ENCODE assay signal across 26 cellular contexts in genomic region chr4:3677671-3678070, GRCh38.
DNase-seq lines count a peak whose midpoint lies in the region; ATAC-seq and TF ChIP-seq lines count a peak whose summit lies in the region.
"Had no signal": no experiment of that assay in that cellular context is flagged by ENCODE, and none has a peak within 500 bp of the region (broad histone marks: within the 10 kb centered on the region; RNA-seq: fewer than 3 reads in every experiment).

No MANE protein-coding gene starts in this region.

- DNase-seq in HFFc6 = no peak
- DNase-seq in OCI-LY7 (ENCODE audit: low spot score) = peak; percentile 83
- DNase-seq in naive thymus-derived CD4-positive, alpha-beta T cell = no peak
- no peak for DNase-seq in mesenteric fat pad (ENCODE audit: low spot score)
- DNase-seq in OCI-M2 (lab: John Stamatoyannopoulos, UW; ENCODE audit: unreplicated experiment) = no peak
- no peak for DNase-seq in CD4-positive, alpha-beta memory T cell
- no peak for DNase-seq in testis
- DNase-seq: activated CD8-positive, alpha-beta T cell treated with anti-CD3 and anti-CD28 coated beads, Interleukin-2, amount 10 ng/mL, durations not matched to agents 7 days and 5 days; activated naive CD4-positive, alpha-beta T cell; activated T-cell treated with anti-CD3 and anti-CD28 coated beads, Interleukin-2, amount 50 U/mL, for 1 hour; amniotic stem cell; DMS79 treated with DMSO at 0.1 percent for 48 hours; NCI-H1694; NCI-H2171 treated with DMSO at 0.1 percent for 48 hours; NCI-H69; SK-N-SH had no signal

- ATAC-seq in naive thymus-derived CD4-positive, alpha-beta T cell = peak; percentile 12
- ATAC-seq: activated CD4-positive, CD25-positive, alpha-beta regulatory T cell treated with anti-CD3 and anti-CD28 coated beads, Interleukin-2, amount 50 U/mL, for 24 hours; activated CD8-positive, alpha-beta T cell treated with anti-CD3 and anti-CD28 coated beads, Interleukin-2, amount 10 ng/mL, durations not matched to agents 7 days and 5 days; HepG2; right cardiac atrium had no signal

- H3K27ac Mint-ChIP-seq in HFFc6 = no peak overlapping the region
- H3K27ac Mint-ChIP-seq in naive thymus-derived CD4-positive, alpha-beta T cell = no peak overlapping the region
- no peak overlapping the region for H3K27ac Mint-ChIP-seq in CD4-positive, alpha-beta memory T cell
- H3K27ac Mint-ChIP-seq: activated CD8-positive, alpha-beta T cell treated with anti-CD3 and anti-CD28 coated beads, Interleukin-2, amount 10 ng/mL, durations not matched to agents 7 days and 5 days; dendritic cell treated with granulocyte-macrophage colony-stimulating factor and Interleukin-4, amounts not matched to agents 40 ng/mL and 50 ng/mL, for 4 days had no signal

- CTCF ChIA-PET in OCI-LY7 (lab: Charles Lee; ENCODE audit: unreplicated experiment) = interaction anchor here (0.7 kb wide), 1 partner anchor 192 kb away, joined by 4 read pairs; no protein-coding TSS in a partner anchor
- CTCF ChIA-PET in naive thymus-derived CD4-positive, alpha-beta T cell (lab: Charles Lee) = no interaction called here
- CTCF ChIA-PET in CD4-positive, alpha-beta memory T cell (lab: Charles Lee; ENCODE audit: partially characterized antibody) = no interaction called here

- no peak overlapping the region for H2AFZ ChIP-seq in OCI-LY7 (ENCODE audit: low read length)
- H2AFZ ChIP-seq: hepatocyte had no signal

- H3K9me3 ChIP-seq in BLaER1 = peaks cover 7% of the 10 kb centered on the region
- no peaks in the 10 kb centered on the region for H3K9me3 ChIP-seq in OCI-LY7 (ENCODE audit: low read length)
- no peaks in the 10 kb centered on the region for H3K9me3 ChIP-seq in naive thymus-derived CD4-positive, alpha-beta T cell (ENCODE audit: control insufficient read depth in 2 of 3, low read length in 3 of 3)
- no peaks in the 10 kb centered on the region for H3K9me3 ChIP-seq in CD4-positive, alpha-beta memory T cell (ENCODE audit: control insufficient read depth in 1 of 2, low read length in 2 of 2)
- H3K9me3 ChIP-seq in testis = no peaks in the 10 kb centered on the region
- H3K9me3 ChIP-seq: ovary, Peyer's patch, SK-N-SH, vagina had no signal

- H3K36me3 Mint-ChIP-seq in HFFc6 (ENCODE audit: low read depth) = peaks cover 5% of the 10 kb centered on the region; the same call in 1 of the 2 replicates
- H3K36me3 Mint-ChIP-seq in naive thymus-derived CD4-positive, alpha-beta T cell = no peaks in the 10 kb centered on the region
- no peaks in the 10 kb centered on the region for H3K36me3 Mint-ChIP-seq in CD4-positive, alpha-beta memory T cell

- H3K4me2 ChIP-seq in BLaER1 = peak overlapping the region; percentile 45
- H3K4me2 ChIP-seq in OCI-LY7 (ENCODE audit: low read length) = no peak overlapping the region
- H3K4me2 ChIP-seq: hepatocyte, SK-N-SH had no signal

- H3K27ac ChIP-seq in BLaER1 = no peak overlapping the region
- H3K27ac ChIP-seq in OCI-LY7 (ENCODE audit: low read depth, low read length, poor library complexity, severe bottlenecking) = peak overlapping the region; percentile 95
- H3K27ac ChIP-seq in naive thymus-derived CD4-positive, alpha-beta T cell (ENCODE audit: low read depth, low read length) = no peak overlapping the region
- H3K27ac ChIP-seq in CD4-positive, alpha-beta memory T cell (ENCODE audit: low read depth, low read length) = no peak overlapping the region
- no peak overlapping the region for H3K27ac ChIP-seq in testis
- H3K27ac ChIP-seq: cardiac muscle cell, hepatocyte, ovary, Peyer's patch, vagina had no signal

- peaks cover 46% of the 10 kb centered on the region for H3K27me3 Mint-ChIP-seq in HFFc6 (ENCODE audit: insufficient read depth)
- H3K27me3 Mint-ChIP-seq in naive thymus-derived CD4-positive, alpha-beta T cell = peaks cover 0 to 36% (median 6%) of the 10 kb centered on the region in 5 donors
- peaks cover 6% of the 10 kb centered on the region in 2 donors for H3K27me3 Mint-ChIP-seq in CD4-positive, alpha-beta memory T cell

- intact Hi-C loops in OCI-LY7 (cut with micrococcal nuclease; ENCODE audit: unreplicated experiment) (no loop called here), testis (cut with DNase I; ENCODE audit: low total_unique reads) (no loop called here)
- intact Hi-C loops in naive thymus-derived CD4-positive, alpha-beta T cell (cut with micrococcal nuclease) = no loop called here
- intact Hi-C loops in CD4-positive, alpha-beta memory T cell (cut with micrococcal nuclease) = no loop called here

- TF ChIP-seq CTCF in HFFc6 (IDR thresholded peaks at IDR 0.05) (0 out of 2 replicates have a peak, but pooled peaks have one; percentile 7), OCI-LY7 (conservative IDR thresholded peaks at IDR 0.05; ENCODE audit: low read length) (0 out of 2 replicates have a peak, but pooled peaks have one; percentile 24), testis (IDR thresholded peaks at IDR 0.05) (no peak)

- H3K79me2 ChIP-seq in OCI-LY7 (ENCODE audit: insufficient read depth, low read depth, low read length) = no peaks in the 10 kb centered on the region
- H3K79me2 ChIP-seq: hepatocyte had no signal

- H3K4me1 ChIP-seq in BLaER1 (peaks cover 50% of the 10 kb centered on the region), OCI-LY7 (ENCODE audit: insufficient read depth, low read length, poor library complexity, severe bottlenecking) (peaks cover 46% of the 10 kb centered on the region), testis (no peaks in the 10 kb centered on the region)
- H3K4me1 ChIP-seq in naive thymus-derived CD4-positive, alpha-beta T cell (ENCODE audit: control insufficient read depth in 2 of 2, insufficient read depth in 2 of 2, low read length in 2 of 2) = no peaks in the 10 kb centered on the region
- H3K4me1 ChIP-seq in CD4-positive, alpha-beta memory T cell (ENCODE audit: insufficient read depth, low read length) = no peaks in the 10 kb centered on the region
- H3K4me1 ChIP-seq: Peyer's patch, vagina had no signal

- no peaks in the 10 kb centered on the region for H3K4me1 Mint-ChIP-seq in HFFc6 (ENCODE audit: low read depth)
- peaks cover 0 to 4% (median 0%) of the 10 kb centered on the region in 7 donors for H3K4me1 Mint-ChIP-seq in naive thymus-derived CD4-positive, alpha-beta T cell
- peaks cover 0 to 4% (median 0%) of the 10 kb centered on the region in 4 donors for H3K4me1 Mint-ChIP-seq in CD4-positive, alpha-beta memory T cell

- H3K27me3 ChIP-seq in BLaER1 (no peaks in the 10 kb centered on the region), testis (no peaks in the 10 kb centered on the region)
- H3K27me3 ChIP-seq in naive thymus-derived CD4-positive, alpha-beta T cell (ENCODE audit: control insufficient read depth in 2 of 2, insufficient read depth in 2 of 2, low read length in 2 of 2) = no peaks in the 10 kb centered on the region
- no peaks in the 10 kb centered on the region for H3K27me3 ChIP-seq in CD4-positive, alpha-beta memory T cell (ENCODE audit: insufficient read depth, low read length)
- H3K27me3 ChIP-seq: cardiac muscle cell, ovary, Peyer's patch, vagina had no signal

- no peaks in the 10 kb centered on the region for H3K9me3 Mint-ChIP-seq in HFFc6
- peaks cover 0 to 7% (median 0%) of the 10 kb centered on the region in 11 donors for H3K9me3 Mint-ChIP-seq in naive thymus-derived CD4-positive, alpha-beta T cell
- H3K9me3 Mint-ChIP-seq in CD4-positive, alpha-beta memory T cell = peaks cover 0 to 7% (median 0%) of the 10 kb centered on the region in 8 donors

- POLR2A ChIA-PET in OCI-LY7 (lab: Charles Lee) = no interaction called here
- POLR2A ChIA-PET in naive thymus-derived CD4-positive, alpha-beta T cell (lab: Charles Lee) = no interaction called here
- POLR2A ChIA-PET in CD4-positive, alpha-beta memory T cell (lab: Charles Lee; ENCODE audit: partially characterized antibody) = no interaction called here

- no peaks in the 10 kb centered on the region for H3K9me2 ChIP-seq in OCI-LY7 (ENCODE audit: insufficient read depth, low read length)
- H3K9me2 ChIP-seq: SK-N-SH had no signal

- BruUV-seq in OCI-LY7 (replicated peaks; lab: Mats Ljungman, UMichigan) = no TSS peak

- no peaks in the 10 kb centered on the region for H4K20me1 ChIP-seq in BLaER1
- H4K20me1 ChIP-seq in OCI-LY7 (ENCODE audit: insufficient read depth, low read length) = no peaks in the 10 kb centered on the region

- no peaks in the 10 kb centered on the region for H3K36me3 ChIP-seq in BLaER1
- no peaks in the 10 kb centered on the region for H3K36me3 ChIP-seq in OCI-LY7 (ENCODE audit: insufficient read depth, low read length)
- H3K36me3 ChIP-seq in naive thymus-derived CD4-positive, alpha-beta T cell (ENCODE audit: control insufficient read depth in 2 of 3, insufficient read depth in 3 of 3, low read length in 3 of 3) = no peaks in the 10 kb centered on the region
- H3K36me3 ChIP-seq in CD4-positive, alpha-beta memory T cell (ENCODE audit: insufficient read depth, low read length) = no peaks in the 10 kb centered on the region
- no peaks in the 10 kb centered on the region for H3K36me3 ChIP-seq in testis (ENCODE audit: low read depth, missing control alignments)
- H3K36me3 ChIP-seq: cardiac muscle cell, ovary, Peyer's patch, vagina had no signal

- WGBS in testis, 2 donors = 81 to 89% methylated on average over 8 of the region's 8 CpGs

- H3K9ac ChIP-seq in BLaER1 = no peak overlapping the region
- H3K9ac ChIP-seq: SK-N-SH had no signal

- no peak overlapping the region for H3K4me3 Mint-ChIP-seq in HFFc6
- no peak overlapping the region for H3K4me3 Mint-ChIP-seq in naive thymus-derived CD4-positive, alpha-beta T cell
- no peak overlapping the region for H3K4me3 Mint-ChIP-seq in CD4-positive, alpha-beta memory T cell
- H3K4me3 Mint-ChIP-seq: activated CD8-positive, alpha-beta T cell treated with anti-CD3 and anti-CD28 coated beads, Interleukin-2, amount 10 ng/mL, durations not matched to agents 7 days and 5 days; dendritic cell treated with granulocyte-macrophage colony-stimulating factor and Interleukin-4, amounts not matched to agents 40 ng/mL and 50 ng/mL, for 4 days had no signal

- H3K4me3 ChIP-seq in BLaER1 (no peak overlapping the region), OCI-LY7 (ENCODE audit: low read depth, low read length, poor library complexity, severe bottlenecking) (no peak overlapping the region), testis (no peak overlapping the region)
- no peak overlapping the region for H3K4me3 ChIP-seq in naive thymus-derived CD4-positive, alpha-beta T cell (ENCODE audit: low read length)
- H3K4me3 ChIP-seq in CD4-positive, alpha-beta memory T cell (ENCODE audit: low read length in 2 of 2) = no peak overlapping the region
- H3K4me3 ChIP-seq: cardiac muscle cell, hepatocyte, ovary, Peyer's patch, vagina had no signal

- no peak for TF ChIP-seq POLR2A in testis (IDR thresholded peaks at IDR 0.05)

Comparison
In these comparisons a context has a peak if more than half of its experiments do, and no peak if none do; other contexts are left out.
1. CTCF ChIP-seq: peak in HFFc6 (single experiment) and OCI-LY7 (single experiment); none in testis (0 of 3).